ENCODE assay signal across 17 cellular contexts in the genomic region with DNA sequence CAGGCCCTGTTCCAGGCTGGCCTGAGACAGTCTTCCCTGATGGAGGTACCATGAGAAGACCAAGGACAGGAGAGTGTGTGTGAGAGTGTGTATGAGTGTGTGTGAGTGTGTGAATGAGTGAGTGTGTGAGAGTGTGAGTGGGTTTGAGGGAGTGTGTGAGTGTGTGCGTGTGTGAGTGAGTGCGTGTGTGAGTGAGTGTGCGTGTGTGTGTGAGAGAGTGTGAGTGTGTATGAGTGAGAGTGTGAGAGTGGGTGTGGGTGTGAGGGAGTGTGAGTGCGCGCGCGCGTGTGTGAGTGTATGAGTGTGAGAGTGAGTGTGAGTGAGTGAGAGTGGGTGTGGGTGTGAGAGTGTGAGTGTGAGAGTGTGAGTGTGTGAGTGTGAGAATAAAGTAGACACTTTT. TPM values are rescaled to one million over a fixed set of nuclear protein-coding genes. Genes with fewer than 3 reads are reported as not detected.
"Had no signal": no experiment of that assay in that cellular context is flagged by ENCODE, and none has a peak within 500 bp of the region (broad histone marks: within the 10 kb centered on the region; RNA-seq: fewer than 3 reads in every experiment).

No MANE protein-coding gene starts in this region.

- H3K4me3 ChIP-seq: skin epidermis, transverse colon had no signal

- H3K27me3 ChIP-seq: transverse colon had no signal

- H3K9me3 Mint-ChIP-seq: activated T-helper 1 cell treated with anti-CD3 and anti-CD28 coated beads, Interleukin-12 subunit alpha, Interleukin-12 subunit beta, Interleukin-2, Interleukin-4 antibody, amounts not matched to agents 30 ng/mL and 10 ng/mL and 1 ng/mL, durations not matched to agents 14 hours and 24 hours and 36 hours; dendritic cell treated with granulocyte-macrophage colony-stimulating factor and Interleukin-4, amounts not matched to agents 40 ng/mL and 50 ng/mL, for 4 days; T-helper 2 cell treated with Interferon-gamma antibody and Interleukin-4, amounts not matched to agents 5 μg/mL and 100 μg/mL, for 36 hours had no signal

- H3K27ac ChIP-seq: skin epidermis, transverse colon had no signal

- H3K9me3 ChIP-seq: transverse colon had no signal

- H3K36me3 ChIP-seq: transverse colon had no signal

- ATAC-seq: natural killer cell had no signal

- H3K4me3 Mint-ChIP-seq: dendritic cell treated with granulocyte-macrophage colony-stimulating factor and Interleukin-4, amounts not matched to agents 40 ng/mL and 50 ng/mL, for 4 days; T-helper 2 cell treated with Interferon-gamma antibody and Interleukin-4, amounts not matched to agents 5 μg/mL and 100 μg/mL, for 36 hours had no signal

- H3K36me3 Mint-ChIP-seq: natural killer cell had no signal

- DNase-seq: activated naive CD4-positive, alpha-beta T cell; cerebellar nuclear complex; hypothalamus; kidney glomerular epithelial cell; mesenchymal stem cell; natural killer cell; stimulated activated CD4-positive, alpha-beta T cell treated with anti-CD3 and anti-CD28 coated beads, Interleukin-15, amount 100 ng/mL, for 24 hours; stimulated activated CD4-positive, alpha-beta T cell treated with anti-CD3 and anti-CD28 coated beads, Interleukin-4, amount 100 ng/mL, for 24 hours; stimulated activated naive CD4-positive, alpha-beta T cell treated with Interleukin-2 at 50 U/mL for 16 hours; substantia nigra; SW 1271; transverse colon had no signal

- H3K27ac Mint-ChIP-seq: activated T-helper 1 cell treated with anti-CD3 and anti-CD28 coated beads, Interleukin-12 subunit alpha, Interleukin-12 subunit beta, Interleukin-2, Interleukin-4 antibody, amounts not matched to agents 30 ng/mL and 10 ng/mL and 1 ng/mL, durations not matched to agents 14 hours and 24 hours and 36 hours; T-helper 2 cell treated with Interferon-gamma antibody and Interleukin-4, amounts not matched to agents 5 μg/mL and 100 μg/mL, for 36 hours had no signal

RNA-seq across cellular contexts. Expression of a gene that starts 54.3 kb away (rescaled TPM):
- total RNA-seq: activated CD8-positive, alpha-beta memory T cell treated with anti-CD3 and anti-CD28 coated beads for 36 hours; activated T-helper 1 cell treated with anti-CD3 and anti-CD28 coated beads, Interleukin-12 subunit alpha, Interleukin-12 subunit beta, Interleukin-2, Interleukin-4 antibody, amounts not matched to agents 30 ng/mL and 10 ng/mL and 1 ng/mL, durations not matched to agents 14 hours and 24 hours and 36 hours had no signal
